8 cellular contexts compared by ENCODE assay signal in the genomic region with DNA sequence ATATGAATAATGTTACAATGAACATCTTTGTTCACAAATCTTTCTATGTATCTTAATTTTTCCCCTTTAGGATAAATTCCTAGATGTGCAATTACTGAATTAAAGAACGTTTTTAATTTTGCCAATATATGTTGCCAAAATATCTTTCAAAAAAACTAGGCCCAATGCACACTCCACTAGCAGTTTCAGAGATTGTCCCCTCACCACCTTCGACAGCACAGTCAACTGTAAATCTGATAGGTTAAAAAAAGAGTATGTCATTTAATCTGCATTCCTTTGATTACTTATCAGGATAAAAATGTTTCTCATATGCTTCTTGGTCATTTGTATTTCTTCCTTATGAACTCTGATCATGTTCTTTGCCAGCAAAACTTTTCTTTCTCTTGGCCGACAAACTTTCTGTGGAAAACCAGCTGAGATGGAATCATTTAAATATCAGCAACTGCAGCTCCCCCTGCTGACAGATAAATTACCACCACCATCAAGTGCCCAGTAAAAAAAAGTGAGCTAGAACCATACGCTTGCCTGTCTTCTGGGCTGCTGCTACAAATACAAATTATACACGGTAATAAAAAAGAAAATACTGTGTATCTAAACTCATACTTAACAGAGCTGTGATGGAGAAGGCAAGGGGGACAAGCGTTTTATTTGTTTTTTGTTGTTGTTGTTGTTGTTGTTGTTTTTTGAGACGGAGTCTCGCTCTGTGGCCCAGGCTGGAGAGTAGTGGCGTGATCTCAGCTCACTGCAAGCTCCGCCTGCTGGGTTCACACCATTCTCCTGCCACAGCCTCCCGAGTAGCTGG. TPM values are rescaled to one million over a fixed set of nuclear protein-coding genes. Genes with fewer than 3 reads are reported as not detected.
DNase-seq lines count a peak whose midpoint lies in the region; ATAC-seq and TF ChIP-seq lines count a peak whose summit lies in the region.

No MANE protein-coding gene starts in this region.

- H3K27ac ChIP-seq in C4-2B (no peak overlapping the region), HCT116 (ENCODE audit: low read depth, low read length) (no peak overlapping the region), upper lobe of left lung (no peak overlapping the region)

- H3K9me3 ChIP-seq in HCT116 (ENCODE audit: control insufficient read depth in 1 of 2, insufficient read depth in 1 of 2, low read depth in 1 of 2, low read length in 2 of 2) (no peaks in the 10 kb centered on the region), upper lobe of left lung (no peaks in the 10 kb centered on the region)

- H3K27ac Mint-ChIP-seq in activated CD8-positive, alpha-beta memory T cell treated with anti-CD3 and anti-CD28 coated beads, Interleukin-2, amount 10 ng/mL, durations not matched to agents 7 days and 5 days = no peak overlapping the region
- H3K27ac Mint-ChIP-seq in naive thymus-derived CD8-positive, alpha-beta T cell = peak overlapping the region; percentile 30 to 93 (median 72)

- H3K27me3 ChIP-seq in HCT116 (ENCODE audit: insufficient read depth, low read length) (no peaks in the 10 kb centered on the region), upper lobe of left lung (no peaks in the 10 kb centered on the region)

- no peak for TF ChIP-seq EP300 in upper lobe of left lung (IDR thresholded peaks at IDR 0.05)

- H3K4me3 ChIP-seq in HCT116 (replicated peaks in 1 of 2; ENCODE audit: low read depth in 1 of 2, low read length in 2 of 2) = no peak overlapping the region
- no peak overlapping the region for H3K4me3 ChIP-seq in upper lobe of left lung

- no peaks in the 10 kb centered on the region for H3K9me2 ChIP-seq in HCT116 (ENCODE audit: insufficient read depth)

- H3K36me3 ChIP-seq in HCT116 (ENCODE audit: control insufficient read depth in 1 of 2, insufficient read depth in 2 of 2, low read length in 2 of 2) = peaks cover 8 to 10% of the 10 kb centered on the region in 2 experiments; a peak in 2 of 4 replicates
- peaks cover 0 to 9% (median 0%) of the 10 kb centered on the region in 4 donors for H3K36me3 ChIP-seq in upper lobe of left lung

- H2AFZ ChIP-seq in HCT116 (ENCODE audit: low read depth, low read length, poor library complexity, severe bottlenecking) = no peak overlapping the region

- RAD21 ChIA-PET in HCT116 (lab: Charles Lee; ENCODE audit: low non-redundant PET in 1 of 2, low total read pairs in 2 of 2, uncharacterized antibody in 2 of 2, unreplicated experiment in 2 of 2) = interaction anchor here in 1 of 2 experiments (0.7 to 1.1 kb wide), 2 partner anchors 21 to 169 kb away, joined by 3 read pairs; no protein-coding TSS in a partner anchor

- H3K4me3 Mint-ChIP-seq in activated CD8-positive, alpha-beta memory T cell treated with anti-CD3 and anti-CD28 coated beads, Interleukin-2, amount 10 ng/mL, durations not matched to agents 7 days and 5 days = no peak overlapping the region
- H3K4me3 Mint-ChIP-seq in naive thymus-derived CD8-positive, alpha-beta T cell = peak overlapping the region in 4 of 10 donors; percentile 0 to 37 (median 3)

- no peaks in the 10 kb centered on the region for H3K9me3 Mint-ChIP-seq in activated CD8-positive, alpha-beta memory T cell treated with anti-CD3 and anti-CD28 coated beads, Interleukin-2, amount 10 ng/mL, durations not matched to agents 7 days and 5 days (ENCODE audit: low read depth)
- H3K9me3 Mint-ChIP-seq in naive thymus-derived CD8-positive, alpha-beta T cell = no peaks in the 10 kb centered on the region

- peak; percentile 98 for TF ChIP-seq CTCF in C4-2B (conservative IDR thresholded peaks at IDR 0.05)
- TF ChIP-seq CTCF in HCT116 (IDR thresholded peaks at IDR 0.05 in 2 of 3, conservative IDR thresholded peaks at IDR 0.05 in 1 of 3; ENCODE audit: borderline replicate concordance in 1 of 3, insufficient read depth in 1 of 3, low read depth in 2 of 3, low read length in 2 of 3) = peak; percentile 76 to 91 (median 83); a peak in 5 of 6 replicates
- peak; percentile 56 to 86 (median 80) for TF ChIP-seq CTCF in upper lobe of left lung (IDR thresholded peaks at IDR 0.05)

- BruUV-seq in HCT116 (replicated peaks; lab: Mats Ljungman, UMichigan) = no TSS peak

- TF ChIP-seq POLR2A in HCT116 (IDR thresholded peaks at IDR 0.05; ENCODE audit: borderline replicate concordance, extremely low read depth, insufficient read depth, insufficient read length) (no peak), upper lobe of left lung (IDR thresholded peaks at IDR 0.05) (no peak)

- H4K20me1 ChIP-seq in HCT116 (ENCODE audit: insufficient read depth) = peaks cover 4% of the 10 kb centered on the region; the same call in 1 of the 2 replicates

- H3K4me2 ChIP-seq in HCT116 (ENCODE audit: low read length) = no peak overlapping the region

- peak; percentile 89 for ATAC-seq in HCT116
- peak; percentile 87 for ATAC-seq in activated CD8-positive, alpha-beta memory T cell treated with anti-CD3 and anti-CD28 coated beads, Interleukin-2, amount 10 ng/mL, durations not matched to agents 7 days and 5 days
- peak; percentile 58 for ATAC-seq in esophagus mucosa
- peak; percentile 92 to 94 for ATAC-seq in naive thymus-derived CD8-positive, alpha-beta T cell
- peak; percentile 69 to 87 for ATAC-seq in upper lobe of left lung (ENCODE audit: low FRiP score in 2 of 2)
- ATAC-seq in GM21526 (IDR thresholded peaks at IDR 0.05; ENCODE audit: low FRiP score, unreplicated experiment) = no peak

- peaks cover 83% of the 10 kb centered on the region for H3K79me2 ChIP-seq in HCT116 (ENCODE audit: insufficient read depth, low read length)

- CTCF ChIA-PET in HCT116 (lab: Charles Lee) = interaction anchor here (0.6 to 1.5 kb wide), 17 partner anchors 9 to 573 kb away, joined by 3 to 38 read pairs (median 5); partner anchors contain the start of gene KANSL1
- CTCF ChIA-PET in activated CD8-positive, alpha-beta memory T cell treated with anti-CD3 and anti-CD28 coated beads, Interleukin-2, amount 10 ng/mL, durations not matched to agents 7 days and 5 days (lab: Charles Lee) = interaction anchor here (0.7 to 4.9 kb wide), 36 partner anchors 12 to 627 kb away, joined by 3 to 57 read pairs (median 4); partner anchors contain the start of genes KANSL1 and STH

- POLR2A ChIA-PET in HCT116 (lab: Charles Lee) = interaction anchor here (0.7 to 1.1 kb wide), 2 partner anchors 20 to 167 kb away, joined by 3 read pairs; partner anchors contain the start of gene KANSL1
- POLR2A ChIA-PET in naive thymus-derived CD8-positive, alpha-beta T cell (lab: Charles Lee) = interaction anchor here (0.6 to 1.9 kb wide), 9 partner anchors 19 to 885 kb away, joined by 3 to 45 read pairs (median 3); partner anchors contain the start of gene KANSL1

- intact Hi-C loops in HCT116 (cut with micrococcal nuclease) = loop anchor here (1.0 to 2.0 kb wide), 2 partner anchors 168 to 211 kb away; no protein-coding TSS in a partner anchor

- H3K9ac ChIP-seq in HCT116 (ENCODE audit: low read length) = no peak overlapping the region

- peak; percentile 74 for TF ChIP-seq RAD21 in HCT116 (IDR thresholded peaks at IDR 0.05; ENCODE audit: low read depth)

- peaks cover 17% of the 10 kb centered on the region for H3K4me1 Mint-ChIP-seq in activated CD8-positive, alpha-beta memory T cell treated with anti-CD3 and anti-CD28 coated beads, Interleukin-2, amount 10 ng/mL, durations not matched to agents 7 days and 5 days
- peaks cover 15 to 50% (median 38%) of the 10 kb centered on the region in 4 donors for H3K4me1 Mint-ChIP-seq in naive thymus-derived CD8-positive, alpha-beta T cell

- 50 to 56% methylated on average over 11 of the region's 11 CpGs for WGBS in upper lobe of left lung, 2 donors

- DNase-seq in HCT116 (ENCODE audit: low read depth, low spot score) = peak; percentile 48
- peak; percentile 29 for DNase-seq in NCI-H774 (lab: John Stamatoyannopoulos, UW)
- peak; percentile 71 for DNase-seq in activated CD8-positive, alpha-beta memory T cell treated with anti-CD3 and anti-CD28 coated beads, Interleukin-2, amount 10 ng/mL, durations not matched to agents 7 days and 5 days
- DNase-seq in naive thymus-derived CD8-positive, alpha-beta T cell = peak; percentile 26 to 84 (median 70)
- peak in 1 of 2 donors; percentile 54 for DNase-seq in upper lobe of left lung

- peaks cover 26% of the 10 kb centered on the region for H3K36me3 Mint-ChIP-seq in activated CD8-positive, alpha-beta memory T cell treated with anti-CD3 and anti-CD28 coated beads, Interleukin-2, amount 10 ng/mL, durations not matched to agents 7 days and 5 days
- H3K36me3 Mint-ChIP-seq in naive thymus-derived CD8-positive, alpha-beta T cell = peaks cover 0 to 47% (median 10%) of the 10 kb centered on the region in 3 donors

- H3K4me1 ChIP-seq in HCT116 (ENCODE audit: control insufficient read depth in 1 of 2, insufficient read depth in 2 of 2, low read length in 2 of 2) = no peaks in the 10 kb centered on the region
- H3K4me1 ChIP-seq in upper lobe of left lung = peaks cover 0 to 8% (median 2%) of the 10 kb centered on the region in 4 donors

- no peaks in the 10 kb centered on the region for H3K27me3 Mint-ChIP-seq in activated CD8-positive, alpha-beta memory T cell treated with anti-CD3 and anti-CD28 coated beads, Interleukin-2, amount 10 ng/mL, durations not matched to agents 7 days and 5 days
- no peaks in the 10 kb centered on the region for H3K27me3 Mint-ChIP-seq in naive thymus-derived CD8-positive, alpha-beta T cell

TF ChIP-seq in HCT116, 20 proteins besides CTCF, POLR2A, EP300 and RAD21:
- TF ChIP-seq EGR1 (IDR thresholded peaks at IDR 0.05; ENCODE audit: low read depth) = no peak
- peak; percentile 15 for TF ChIP-seq YY1 (IDR thresholded peaks at IDR 0.05; ENCODE audit: extremely low read depth, insufficient replicate concordance, low read depth, low read length)
- TF ChIP-seq EZH2phosphoT487 (IDR thresholded peaks at IDR 0.05; ENCODE audit: borderline replicate concordance) = no peak

RNA-seq across cellular contexts. Expression of gene KANSL1, which starts 19.6 kb away (rescaled TPM):
- total RNA-seq in HCT116 (2021; ENCODE audit: unreplicated experiment) (77.5 TPM), esophagus mucosa (56.2 TPM), upper lobe of left lung (100 to 1,000 TPM in 3 of 6 donors, 10 to 100 TPM in 3; 60.5 to 294 (median 108) TPM)
- polyA plus RNA-seq in HCT116 (2012) = 25.7 and 26.9 TPM in 2 replicates
- total RNA-seq in activated CD8-positive, alpha-beta memory T cell treated with anti-CD3 and anti-CD28 coated beads, Interleukin-2, amount 10 ng/mL, durations not matched to agents 7 days and 5 days = 100 to 1,000 TPM in 1 of 2 experiments, 10 to 100 TPM in 1; 85.7 to 132 TPM
- 100 to 1,000 TPM; 206 to 208 TPM for total RNA-seq in naive thymus-derived CD8-positive, alpha-beta T cell
- polyA plus RNA-seq in naive thymus-derived CD8-positive, alpha-beta T cell = 10 to 100 TPM; 13.1 to 16.6 (median 13.2) TPM
